15 cellular contexts compared by ENCODE assay signal in genomic region chr4:25953740-25954139, GRCh38. TPM values are rescaled to one million over a fixed set of nuclear protein-coding genes. Genes with fewer than 3 reads are reported as not detected.
DNase-seq lines count a peak whose midpoint lies in the region; ATAC-seq and TF ChIP-seq lines count a peak whose summit lies in the region.
"Had no signal": no experiment of that assay in that cellular context is flagged by ENCODE, and none has a peak within 500 bp of the region (broad histone marks: within the 10 kb centered on the region; RNA-seq: fewer than 3 reads in every experiment).

No MANE protein-coding gene starts in this region.

- no peak for ATAC-seq in GM21447 (IDR thresholded peaks at IDR 0.05; ENCODE audit: unreplicated experiment)
- ATAC-seq: activated CD8-positive, alpha-beta memory T cell treated with anti-CD3 and anti-CD28 coated beads, Interleukin-2, amount 10 ng/mL, durations not matched to agents 7 days and 5 days; naive thymus-derived CD8-positive, alpha-beta T cell had no signal

- no peaks in the 10 kb centered on the region for H3F3A ChIP-seq in smooth muscle cell (ENCODE audit: low read depth)

- H3K4me2 ChIP-seq in smooth muscle cell, result no peak overlapping the region

- H2AFZ ChIP-seq in smooth muscle cell (ENCODE audit: low read depth), result no peak overlapping the region

- H3K79me2 ChIP-seq in smooth muscle cell (ENCODE audit: low read depth), result no peaks in the 10 kb centered on the region

- no peaks in the 10 kb centered on the region for H4K20me1 ChIP-seq in smooth muscle cell (ENCODE audit: low read depth)

- DNase-seq in AG09309 (ENCODE audit: low read depth) (no peak), HS-5 (ENCODE audit: low read depth) (peak; percentile 8), adipocyte (ENCODE audit: low read depth) (peak; percentile 34), iris pigment epithelial cell (ENCODE audit: low read depth) (peak; percentile 27), NCI-H1105 (lab: John Stamatoyannopoulos, UW) (no peak), G401 (ENCODE audit: low spot score) (no peak), smooth muscle cell (lab: John Stamatoyannopoulos, UW; ENCODE audit: unreplicated experiment) (no peak)
- DNase-seq: activated CD8-positive, alpha-beta memory T cell treated with anti-CD3 and anti-CD28 coated beads, Interleukin-2, amount 10 ng/mL, durations not matched to agents 7 days and 5 days; CD4-positive, alpha-beta T cell; MV-4-11; naive thymus-derived CD8-positive, alpha-beta T cell; stimulated activated CD4-positive, alpha-beta T cell treated with anti-CD3 and anti-CD28 coated beads, Interleukin-12 subunit alpha, Interleukin-12 subunit beta, amount 100 ng/mL, for 4 hours; stimulated activated CD8-positive, alpha-beta memory T cell treated with anti-CD3 and anti-CD28 coated beads, Interleukin-4, amount 100 ng/mL, for 48 hours had no signal

- no peaks in the 10 kb centered on the region for H3K36me3 ChIP-seq in adipocyte (ENCODE audit: control insufficient read depth, insufficient read depth, low read length, severe bottlenecking)
- H3K36me3 ChIP-seq in smooth muscle cell (ENCODE audit: low read depth), result no peaks in the 10 kb centered on the region
- H3K36me3 ChIP-seq: HAP-1 had no signal

- no peaks in the 10 kb centered on the region for H3K4me1 ChIP-seq in adipocyte (ENCODE audit: control insufficient read depth, insufficient read depth, low read length)
- H3K4me1 ChIP-seq in smooth muscle cell (ENCODE audit: low read depth), result peaks cover 21% of the 10 kb centered on the region
- H3K4me1 ChIP-seq: HAP-1 had no signal

- H3K4me3 ChIP-seq in AG09309 (ENCODE audit: control insufficient read depth, low read depth, low read length) (no peak overlapping the region), adipocyte (ENCODE audit: low read length) (no peak overlapping the region), smooth muscle cell (no peak overlapping the region)
- H3K4me3 ChIP-seq: HAP-1 had no signal

- H3K9me3 ChIP-seq in adipocyte (ENCODE audit: control insufficient read depth, low read length) (no peaks in the 10 kb centered on the region), smooth muscle cell (replicated peaks; ENCODE audit: low read depth) (no peaks in the 10 kb centered on the region)
- H3K9me3 ChIP-seq: HAP-1 had no signal

- in situ Hi-C loops in G401 (cut with HindIII; ENCODE audit: low sequenced_read_pairs), result no loop called here

- WGBS in smooth muscle cell (ENCODE audit: low lambda C conversion rate), result 83% methylated on average over 5 of the region's 5 CpGs

- TF ChIP-seq CTCF in AG09309 (IDR thresholded peaks at IDR 0.05; ENCODE audit: control insufficient read depth, insufficient read depth, low read depth, low read length, missing control alignments), result peak; percentile 7
- TF ChIP-seq CTCF in smooth muscle cell (IDR thresholded peaks at IDR 0.05; ENCODE audit: borderline replicate concordance, insufficient read depth, poor library complexity, severe bottlenecking), result no peak

- H3K27me3 ChIP-seq in adipocyte (replicated peaks; ENCODE audit: control insufficient read depth, insufficient read depth, low read length) (peaks cover 33% of the 10 kb centered on the region), smooth muscle cell (ENCODE audit: low read depth) (no peaks in the 10 kb centered on the region)

- H3K9ac ChIP-seq in adipocyte (ENCODE audit: low read length) (no peak overlapping the region), smooth muscle cell (ENCODE audit: low read depth) (no peak overlapping the region)

- H3K27ac ChIP-seq in smooth muscle cell (ENCODE audit: low read depth), result no peak overlapping the region

RNA-seq across cellular contexts. Expression of gene SMIM20, which starts 39.7 kb away (rescaled TPM):
- total RNA-seq in G401 (2014; rRNA removed; shearing (Covaris generic)), result 99.6 and 111 TPM in 2 replicates
- total RNA-seq in smooth muscle cell, result 44.0 and 52.1 TPM in 2 replicates
- 40.9 and 46.5 TPM in 2 replicates for polyA plus RNA-seq in smooth muscle cell

Comparison
In these comparisons a context has a peak if more than half of its experiments do, and no peak if none do; other contexts are left out.
1. DNase-seq: peak in HS-5 (single experiment), adipocyte (single experiment) and iris pigment epithelial cell (single experiment); none in AG09309 (single experiment), NCI-H1105 (single experiment), G401 (single experiment) and smooth muscle cell (single experiment).